ENCODE assay signal across 8 cellular contexts in genomic region chr14:30621354-30621953, GRCh38. TPM values are rescaled to one million over a fixed set of nuclear protein-coding genes. Genes with fewer than 3 reads are reported as not detected.
DNase-seq lines count a peak whose midpoint lies in the region; ATAC-seq and TF ChIP-seq lines count a peak whose summit lies in the region.

No MANE protein-coding gene starts in this region.

- intact Hi-C loops in activated B cell treated with CpG ODN at 0.5 μM for 24 hours (cut with micrococcal nuclease): loop anchor here (1.0 to 5.0 kb wide), 2 partner anchors 361 to 1455 kb away; no protein-coding TSS in a partner anchor

- H3K27me3 Mint-ChIP-seq in activated B cell treated with CpG ODN at 0.5 μM for 24 hours: no peaks in the 10 kb centered on the region

- H3K4me3 ChIP-seq in AG04449 (ENCODE audit: low read depth, low read length) (peak overlapping the region; percentile 82), foreskin fibroblast (ENCODE audit: low read depth in 1 of 2, low read length in 2 of 2) (peak overlapping the region; percentile 80 to 92), neutrophil (ENCODE audit: low read depth in 1 of 2, low read length in 1 of 2) (peak overlapping the region; percentile 82 to 85)

- H3K27ac ChIP-seq in neutrophil: peak overlapping the region; percentile 91

- H3K4me1 Mint-ChIP-seq in activated B cell treated with CpG ODN at 0.5 μM for 24 hours: peaks cover 46% of the 10 kb centered on the region

- TF ChIP-seq CTCF in AG04449 (IDR thresholded peaks at IDR 0.05; ENCODE audit: insufficient read depth, low read length, missing control alignments) (no peak), activated B cell treated with CpG ODN at 0.5 μM for 24 hours (IDR thresholded peaks at IDR 0.05) (no peak), foreskin fibroblast (IDR thresholded peaks at IDR 0.05; ENCODE audit: low read depth, low read length) (no peak), neutrophil (IDR thresholded peaks at IDR 0.05) (no peak), GM10266 (IDR thresholded peaks at IDR 0.05; ENCODE audit: control insufficient read depth, insufficient read depth, low read depth, missing control alignments) (no peak)

- POLR2A ChIA-PET in AG04449 (lab: Yijun Ruan, JAX): interaction anchor here (0.6 to 1.2 kb wide), 3 partner anchors 10 to 74 kb away, joined by 3 to 7 read pairs (median 4); no protein-coding TSS in a partner anchor
- POLR2A ChIA-PET in activated B cell treated with CpG ODN at 0.5 μM for 24 hours (lab: Charles Lee): interaction anchor here (0.7 to 2.9 kb wide), 6 partner anchors 62 to 1456 kb away, joined by 3 to 17 read pairs (median 4); partner anchors contain the start of genes ARHGAP5, DTD2, G2E3 and HEATR5A

- no peaks in the 10 kb centered on the region for H3K27me3 ChIP-seq in neutrophil

- H3K4me3 Mint-ChIP-seq in activated B cell treated with CpG ODN at 0.5 μM for 24 hours: peak overlapping the region; percentile 93

- peaks cover 19% of the 10 kb centered on the region for H3K36me3 Mint-ChIP-seq in activated B cell treated with CpG ODN at 0.5 μM for 24 hours (ENCODE audit: low read depth)

- H3K36me3 ChIP-seq in neutrophil: no peaks in the 10 kb centered on the region

- CTCF ChIA-PET in AG04449 (lab: Yijun Ruan, JAX): interaction anchor here (1.4 to 1.9 kb wide), 4 partner anchors 10 to 350 kb away, joined by 4 to 6 read pairs (median 4); no protein-coding TSS in a partner anchor
- CTCF ChIA-PET in activated B cell treated with CpG ODN at 0.5 μM for 24 hours (lab: Charles Lee): no interaction called here

- H3K9me3 ChIP-seq in neutrophil: no peaks in the 10 kb centered on the region

- H3K9me3 Mint-ChIP-seq in activated B cell treated with CpG ODN at 0.5 μM for 24 hours: no peaks in the 10 kb centered on the region

- peak overlapping the region; percentile 93 for H3K27ac Mint-ChIP-seq in activated B cell treated with CpG ODN at 0.5 μM for 24 hours

- peaks cover 18 to 27% of the 10 kb centered on the region in 2 experiments for H3K4me1 ChIP-seq in neutrophil (ENCODE audit: control insufficient read depth in 1 of 2, insufficient read depth in 1 of 2, low read depth in 1 of 2, low read length in 1 of 2)

- DNase-seq in AG04449 (ENCODE audit: low read depth, low spot score) (no peak), activated B cell treated with CpG ODN at 0.5 μM for 24 hours (no peak), foreskin fibroblast (peak in 1 of 2 donors; percentile 45), GM10266 (ENCODE audit: extremely low spot score) (no peak)

- peak; percentile 9 for ATAC-seq in GM18502 (IDR thresholded peaks at IDR 0.05; ENCODE audit: poor library complexity, unreplicated experiment)
- ATAC-seq in HG03442 (IDR thresholded peaks at IDR 0.05; ENCODE audit: unreplicated experiment): peak; percentile 0
- peak; percentile 1 for ATAC-seq in activated B cell treated with CpG ODN at 0.5 μM for 24 hours (ENCODE audit: low read depth)
- ATAC-seq in HG03039 (IDR thresholded peaks at IDR 0.05; ENCODE audit: unreplicated experiment): no peak

RNA-seq across cellular contexts. Expression of gene SCFD1, which starts 0.7 kb away (rescaled TPM):
- total RNA-seq in activated B cell treated with CpG ODN at 0.5 μM for 24 hours: 70.1 and 83.6 TPM in 2 replicates
